19 cellular contexts compared by ENCODE assay signal in the genomic region with DNA sequence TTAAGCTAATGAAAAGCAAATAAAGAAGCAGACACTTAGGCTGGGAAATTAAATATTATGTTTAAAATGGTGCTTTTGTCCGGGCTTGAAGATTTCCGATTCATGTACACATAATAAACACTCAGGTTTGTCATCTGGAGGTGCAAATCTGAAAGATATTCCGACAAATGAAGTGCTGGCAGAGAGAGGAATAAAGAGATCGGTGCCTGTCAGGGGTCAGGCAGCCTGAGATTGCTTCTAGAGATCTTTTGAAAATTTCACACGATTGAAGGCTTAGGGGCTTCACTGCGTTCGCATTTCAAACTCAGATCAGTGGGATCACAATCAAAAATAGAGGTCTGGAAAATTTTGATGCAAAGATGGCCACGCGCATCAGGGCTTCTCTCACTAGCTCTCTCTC. TPM values are rescaled to one million over a fixed set of nuclear protein-coding genes. Genes with fewer than 3 reads are reported as not detected.
"Had no signal": no experiment of that assay in that cellular context is flagged by ENCODE, and none has a peak within 500 bp of the region (broad histone marks: within the 10 kb centered on the region; RNA-seq: fewer than 3 reads in every experiment).

No MANE protein-coding gene starts in this region.

- H3K4me3 ChIP-seq: body of pancreas, mucosa of descending colon, psoas muscle, SJCRH30 had no signal

- H3K9me3 Mint-ChIP-seq: stimulated activated memory B cell treated with anti-CD40 and anti-IgM and Interleukin-4, amounts not matched to agents 10 μg/mL and 1 μg/mL and 100 μg/mL, for 72 hours had no signal

- FAIRE-seq: endothelial cell of umbilical vein had no signal

- H3K4me3 Mint-ChIP-seq: memory B cell; naive thymus-derived CD4-positive, alpha-beta T cell; stimulated activated memory B cell treated with anti-CD40 and anti-IgM and Interleukin-4, amounts not matched to agents 10 μg/mL and 1 μg/mL and 100 μg/mL, for 72 hours had no signal

- DNase-seq: activated naive CD4-positive, alpha-beta T cell treated with anti-CD3 and anti-CD28 coated beads, Interleukin-2, amount 50 U/mL, for 16 hours; body of pancreas; central memory CD4-positive, alpha-beta T cell; cortex of kidney; effector CD8-positive, alpha-beta T cell; hippocampal formation; left ventricle myocardium superior; mucosa of descending colon; naive thymus-derived CD4-positive, alpha-beta T cell; occipital lobe; psoas muscle; SJCRH30; substantia nigra; SW 1271 had no signal

- ATAC-seq: activated CD4-positive, CD25-positive, alpha-beta regulatory T cell treated with anti-CD3 and anti-CD28 coated beads, Interleukin-2, amount 50 U/mL, for 24 hours; body of pancreas; left ventricle myocardium superior; mucosa of descending colon; naive thymus-derived CD4-positive, alpha-beta T cell; psoas muscle; sciatic nerve; stimulated activated memory B cell treated with anti-CD40 and anti-IgM and Interleukin-4, amounts not matched to agents 10 μg/mL and 1 μg/mL and 100 μg/mL, for 72 hours had no signal

- H3K9me3 ChIP-seq: body of pancreas, mucosa of descending colon, psoas muscle, SJCRH30 had no signal

- H3K27ac ChIP-seq: body of pancreas, psoas muscle, SJCRH30 had no signal

- H3K27me3 ChIP-seq: SJCRH30 had no signal

- H3K36me3 Mint-ChIP-seq: memory B cell; stimulated activated memory B cell treated with anti-CD40 and anti-IgM and Interleukin-4, amounts not matched to agents 10 μg/mL and 1 μg/mL and 100 μg/mL, for 72 hours had no signal

- H3K27ac Mint-ChIP-seq: memory B cell; stimulated activated memory B cell treated with anti-CD40 and anti-IgM and Interleukin-4, amounts not matched to agents 10 μg/mL and 1 μg/mL and 100 μg/mL, for 72 hours had no signal

- H3K4me1 ChIP-seq: psoas muscle, SJCRH30 had no signal

- H3K4me1 Mint-ChIP-seq: memory B cell; stimulated activated memory B cell treated with anti-CD40 and anti-IgM and Interleukin-4, amounts not matched to agents 10 μg/mL and 1 μg/mL and 100 μg/mL, for 72 hours had no signal

- H3K36me3 ChIP-seq: SJCRH30 had no signal

RNA-seq across cellular contexts. Expression of a gene that starts 33.2 kb away (rescaled TPM):
- total RNA-seq: naive thymus-derived CD4-positive, alpha-beta T cell had no signal
- polyA plus RNA-seq: naive thymus-derived CD4-positive, alpha-beta T cell had no signal
